1 cellular context compared by ENCODE assay signal in genomic region chr20:35702824-35703695, GRCh38.
TF ChIP-seq lines count a peak whose summit lies in the region.

No MANE protein-coding gene starts in this region.

TF ChIP-seq in HepG2, 621 proteins besides CTCF, POLR2A, EP300 and RAD21 (continued from another document and continues in another):
- TF ChIP-seq ZSCAN22 (CRISPR knock-in tag; IDR thresholded peaks at IDR 0.05) (no peak), AKAP8 (CRISPR knock-in tag; IDR thresholded peaks at IDR 0.05) (no peak), SALL1 (CRISPR knock-in tag; IDR thresholded peaks at IDR 0.05) (no peak), ZNF441 (CRISPR knock-in tag; IDR thresholded peaks at IDR 0.05; ENCODE audit: borderline replicate concordance) (no peak), REL (CRISPR knock-in tag; conservative IDR thresholded peaks at IDR 0.05) (no peak), TOPORS (CRISPR knock-in tag; IDR thresholded peaks at IDR 0.05) (no peak; the same call in 1 of the 2 replicates), ZNF674 (CRISPR knock-in tag; IDR thresholded peaks at IDR 0.05; ENCODE audit: low read depth) (no peak), TSC22D2 (CRISPR knock-in tag; IDR thresholded peaks at IDR 0.05; ENCODE audit: borderline replicate concordance) (no peak), ZNF773 (CRISPR knock-in tag; IDR thresholded peaks at IDR 0.05; ENCODE audit: borderline replicate concordance) (no peak), ZNF263 (CRISPR knock-in tag; IDR thresholded peaks at IDR 0.05) (no peak), ZSCAN12 (CRISPR knock-in tag; IDR thresholded peaks at IDR 0.05) (no peak), FOXO1 (CRISPR knock-in tag; IDR thresholded peaks at IDR 0.05) (no peak), ZNF629 (CRISPR knock-in tag; conservative IDR thresholded peaks at IDR 0.05) (no peak), PHB2 (IDR thresholded peaks at IDR 0.05; ENCODE audit: partially characterized antibody) (no peak), ZKSCAN8 (CRISPR knock-in tag; IDR thresholded peaks at IDR 0.05; ENCODE audit: borderline replicate concordance) (0 out of 2 replicates have a peak, but pooled peaks have one; percentile 22), ZNF17 (CRISPR knock-in tag; IDR thresholded peaks at IDR 0.05) (no peak), ZNF296 (CRISPR knock-in tag; conservative IDR thresholded peaks at IDR 0.05) (no peak), POLR2AphosphoS2 (IDR thresholded peaks at IDR 0.05; ENCODE audit: low read depth, low read length) (peak; percentile 95), ZNF280D (CRISPR knock-in tag; IDR thresholded peaks at IDR 0.05) (no peak), POLR2AphosphoS5 (IDR thresholded peaks at IDR 0.05; ENCODE audit: low read depth, low read length) (peak; percentile 50), NFKB2 (CRISPR knock-in tag; IDR thresholded peaks at IDR 0.05; ENCODE audit: borderline replicate concordance) (no peak), KLF9 (CRISPR knock-in tag; IDR thresholded peaks at IDR 0.05; ENCODE audit: low read depth) (no peak), ZNF788 (CRISPR knock-in tag; IDR thresholded peaks at IDR 0.05; ENCODE audit: borderline replicate concordance) (no peak), SSRP1 (CRISPR knock-in tag; IDR thresholded peaks at IDR 0.05) (no peak), NFKBIZ (CRISPR knock-in tag; IDR thresholded peaks at IDR 0.05) (no peak), PHF5A (CRISPR knock-in tag; IDR thresholded peaks at IDR 0.05; ENCODE audit: low read depth, unreplicated experiment) (peak; percentile 63), MZF1 (CRISPR knock-in tag; IDR thresholded peaks at IDR 0.05; ENCODE audit: borderline replicate concordance) (no peak), FOXP1 (IDR thresholded peaks at IDR 0.05) (no peak), FOXP1 (CRISPR knock-in tag; IDR thresholded peaks at IDR 0.05) (no peak), ZNF331 (CRISPR knock-in tag; IDR thresholded peaks at IDR 0.05) (no peak), SMAD3 (CRISPR knock-in tag; IDR thresholded peaks at IDR 0.05) (0 out of 2 replicates have a peak, but pooled peaks have one; percentile 2), ZNF44 (CRISPR knock-in tag; IDR thresholded peaks at IDR 0.05) (no peak), TBX3 (IDR thresholded peaks at IDR 0.05; ENCODE audit: borderline replicate concordance) (no peak), TGIF2 (CRISPR knock-in tag; IDR thresholded peaks at IDR 0.05) (no peak), YEATS2 (CRISPR knock-in tag; IDR thresholded peaks at IDR 0.05; ENCODE audit: borderline replicate concordance) (no peak), ZNF746 (CRISPR knock-in tag; IDR thresholded peaks at IDR 0.05) (no peak), ZNF775 (CRISPR knock-in tag; IDR thresholded peaks at IDR 0.05; ENCODE audit: borderline replicate concordance) (no peak), ZNF792 (CRISPR knock-in tag; IDR thresholded peaks at IDR 0.05) (no peak), BHLHE40 (IDR thresholded peaks at IDR 0.05; ENCODE audit: low read length) (peak; percentile 13; the same call in 1 of the 2 replicates), CCAR2 (optimal IDR thresholded peaks at IDR 0.05; ENCODE audit: low read depth, low read length) (no peak)
- TF ChIP-seq, protein P1, sequence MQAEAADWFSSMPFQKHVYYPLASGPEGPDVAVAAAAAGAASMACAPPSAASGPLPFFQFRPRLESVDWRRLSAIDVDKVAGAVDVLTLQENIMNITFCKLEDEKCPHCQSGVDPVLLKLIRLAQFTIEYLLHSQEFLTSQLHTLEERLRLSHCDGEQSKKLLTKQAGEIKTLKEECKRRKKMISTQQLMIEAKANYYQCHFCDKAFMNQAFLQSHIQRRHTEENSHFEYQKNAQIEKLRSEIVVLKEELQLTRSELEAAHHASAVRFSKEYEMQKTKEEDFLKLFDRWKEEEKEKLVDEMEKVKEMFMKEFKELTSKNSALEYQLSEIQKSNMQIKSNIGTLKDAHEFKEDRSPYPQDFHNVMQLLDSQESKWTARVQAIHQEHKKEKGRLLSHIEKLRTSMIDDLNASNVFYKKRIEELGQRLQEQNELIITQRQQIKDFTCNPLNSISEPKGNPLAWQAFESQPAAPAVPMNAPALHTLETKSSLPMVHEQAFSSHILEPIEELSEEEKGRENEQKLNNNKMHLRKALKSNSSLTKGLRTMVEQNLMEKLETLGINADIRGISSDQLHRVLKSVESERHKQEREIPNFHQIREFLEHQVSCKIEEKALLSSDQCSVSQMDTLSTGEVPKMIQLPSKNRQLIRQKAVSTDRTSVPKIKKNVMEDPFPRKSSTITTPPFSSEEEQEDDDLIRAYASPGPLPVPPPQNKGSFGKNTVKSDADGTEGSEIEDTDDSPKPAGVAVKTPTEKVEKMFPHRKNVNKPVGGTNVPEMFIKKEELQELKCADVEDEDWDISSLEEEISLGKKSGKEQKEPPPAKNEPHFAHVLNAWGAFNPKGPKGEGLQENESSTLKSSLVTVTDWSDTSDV (CRISPR knock-in tag; IDR thresholded peaks at IDR 0.05), result no peak
- TF ChIP-seq, protein P2, sequence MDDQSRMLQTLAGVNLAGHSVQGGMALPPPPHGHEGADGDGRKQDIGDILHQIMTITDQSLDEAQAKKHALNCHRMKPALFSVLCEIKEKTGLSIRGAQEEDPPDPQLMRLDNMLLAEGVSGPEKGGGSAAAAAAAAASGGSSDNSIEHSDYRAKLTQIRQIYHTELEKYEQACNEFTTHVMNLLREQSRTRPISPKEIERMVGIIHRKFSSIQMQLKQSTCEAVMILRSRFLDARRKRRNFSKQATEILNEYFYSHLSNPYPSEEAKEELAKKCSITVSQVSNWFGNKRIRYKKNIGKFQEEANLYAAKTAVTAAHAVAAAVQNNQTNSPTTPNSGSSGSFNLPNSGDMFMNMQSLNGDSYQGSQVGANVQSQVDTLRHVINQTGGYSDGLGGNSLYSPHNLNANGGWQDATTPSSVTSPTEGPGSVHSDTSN (CRISPR knock-in tag; IDR thresholded peaks at IDR 0.05; ENCODE audit: borderline replicate concordance), result no peak; the same call in 1 of the 2 replicates
- TF ChIP-seq, protein P3, sequence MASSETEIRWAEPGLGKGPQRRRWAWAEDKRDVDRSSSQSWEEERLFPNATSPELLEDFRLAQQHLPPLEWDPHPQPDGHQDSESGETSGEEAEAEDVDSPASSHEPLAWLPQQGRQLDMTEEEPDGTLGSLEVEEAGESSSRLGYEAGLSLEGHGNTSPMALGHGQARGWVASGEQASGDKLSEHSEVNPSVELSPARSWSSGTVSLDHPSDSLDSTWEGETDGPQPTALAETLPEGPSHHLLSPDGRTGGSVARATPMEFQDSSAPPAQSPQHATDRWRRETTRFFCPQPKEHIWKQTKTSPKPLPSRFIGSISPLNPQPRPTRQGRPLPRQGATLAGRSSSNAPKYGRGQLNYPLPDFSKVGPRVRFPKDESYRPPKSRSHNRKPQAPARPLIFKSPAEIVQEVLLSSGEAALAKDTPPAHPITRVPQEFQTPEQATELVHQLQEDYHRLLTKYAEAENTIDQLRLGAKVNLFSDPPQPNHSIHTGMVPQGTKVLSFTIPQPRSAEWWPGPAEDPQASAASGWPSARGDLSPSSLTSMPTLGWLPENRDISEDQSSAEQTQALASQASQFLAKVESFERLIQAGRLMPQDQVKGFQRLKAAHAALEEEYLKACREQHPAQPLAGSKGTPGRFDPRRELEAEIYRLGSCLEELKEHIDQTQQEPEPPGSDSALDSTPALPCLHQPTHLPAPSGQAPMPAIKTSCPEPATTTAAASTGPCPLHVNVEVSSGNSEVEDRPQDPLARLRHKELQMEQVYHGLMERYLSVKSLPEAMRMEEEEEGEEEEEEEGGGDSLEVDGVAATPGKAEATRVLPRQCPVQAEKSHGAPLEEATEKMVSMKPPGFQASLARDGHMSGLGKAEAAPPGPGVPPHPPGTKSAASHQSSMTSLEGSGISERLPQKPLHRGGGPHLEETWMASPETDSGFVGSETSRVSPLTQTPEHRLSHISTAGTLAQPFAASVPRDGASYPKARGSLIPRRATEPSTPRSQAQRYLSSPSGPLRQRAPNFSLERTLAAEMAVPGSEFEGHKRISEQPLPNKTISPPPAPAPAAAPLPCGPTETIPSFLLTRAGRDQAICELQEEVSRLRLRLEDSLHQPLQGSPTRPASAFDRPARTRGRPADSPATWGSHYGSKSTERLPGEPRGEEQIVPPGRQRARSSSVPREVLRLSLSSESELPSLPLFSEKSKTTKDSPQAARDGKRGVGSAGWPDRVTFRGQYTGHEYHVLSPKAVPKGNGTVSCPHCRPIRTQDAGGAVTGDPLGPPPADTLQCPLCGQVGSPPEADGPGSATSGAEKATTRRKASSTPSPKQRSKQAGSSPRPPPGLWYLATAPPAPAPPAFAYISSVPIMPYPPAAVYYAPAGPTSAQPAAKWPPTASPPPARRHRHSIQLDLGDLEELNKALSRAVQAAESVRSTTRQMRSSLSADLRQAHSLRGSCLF (CRISPR knock-in tag; IDR thresholded peaks at IDR 0.05; ENCODE audit: borderline replicate concordance), result no peak
- TF ChIP-seq, protein P4, sequence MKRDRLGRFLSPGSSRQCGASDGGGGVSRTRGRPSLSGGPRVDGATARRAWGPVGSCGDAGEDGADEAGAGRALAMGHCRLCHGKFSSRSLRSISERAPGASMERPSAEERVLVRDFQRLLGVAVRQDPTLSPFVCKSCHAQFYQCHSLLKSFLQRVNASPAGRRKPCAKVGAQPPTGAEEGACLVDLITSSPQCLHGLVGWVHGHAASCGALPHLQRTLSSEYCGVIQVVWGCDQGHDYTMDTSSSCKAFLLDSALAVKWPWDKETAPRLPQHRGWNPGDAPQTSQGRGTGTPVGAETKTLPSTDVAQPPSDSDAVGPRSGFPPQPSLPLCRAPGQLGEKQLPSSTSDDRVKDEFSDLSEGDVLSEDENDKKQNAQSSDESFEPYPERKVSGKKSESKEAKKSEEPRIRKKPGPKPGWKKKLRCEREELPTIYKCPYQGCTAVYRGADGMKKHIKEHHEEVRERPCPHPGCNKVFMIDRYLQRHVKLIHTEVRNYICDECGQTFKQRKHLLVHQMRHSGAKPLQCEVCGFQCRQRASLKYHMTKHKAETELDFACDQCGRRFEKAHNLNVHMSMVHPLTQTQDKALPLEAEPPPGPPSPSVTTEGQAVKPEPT (CRISPR knock-in tag; IDR thresholded peaks at IDR 0.05; ENCODE audit: low read depth), result no peak
- TF ChIP-seq, protein P5, sequence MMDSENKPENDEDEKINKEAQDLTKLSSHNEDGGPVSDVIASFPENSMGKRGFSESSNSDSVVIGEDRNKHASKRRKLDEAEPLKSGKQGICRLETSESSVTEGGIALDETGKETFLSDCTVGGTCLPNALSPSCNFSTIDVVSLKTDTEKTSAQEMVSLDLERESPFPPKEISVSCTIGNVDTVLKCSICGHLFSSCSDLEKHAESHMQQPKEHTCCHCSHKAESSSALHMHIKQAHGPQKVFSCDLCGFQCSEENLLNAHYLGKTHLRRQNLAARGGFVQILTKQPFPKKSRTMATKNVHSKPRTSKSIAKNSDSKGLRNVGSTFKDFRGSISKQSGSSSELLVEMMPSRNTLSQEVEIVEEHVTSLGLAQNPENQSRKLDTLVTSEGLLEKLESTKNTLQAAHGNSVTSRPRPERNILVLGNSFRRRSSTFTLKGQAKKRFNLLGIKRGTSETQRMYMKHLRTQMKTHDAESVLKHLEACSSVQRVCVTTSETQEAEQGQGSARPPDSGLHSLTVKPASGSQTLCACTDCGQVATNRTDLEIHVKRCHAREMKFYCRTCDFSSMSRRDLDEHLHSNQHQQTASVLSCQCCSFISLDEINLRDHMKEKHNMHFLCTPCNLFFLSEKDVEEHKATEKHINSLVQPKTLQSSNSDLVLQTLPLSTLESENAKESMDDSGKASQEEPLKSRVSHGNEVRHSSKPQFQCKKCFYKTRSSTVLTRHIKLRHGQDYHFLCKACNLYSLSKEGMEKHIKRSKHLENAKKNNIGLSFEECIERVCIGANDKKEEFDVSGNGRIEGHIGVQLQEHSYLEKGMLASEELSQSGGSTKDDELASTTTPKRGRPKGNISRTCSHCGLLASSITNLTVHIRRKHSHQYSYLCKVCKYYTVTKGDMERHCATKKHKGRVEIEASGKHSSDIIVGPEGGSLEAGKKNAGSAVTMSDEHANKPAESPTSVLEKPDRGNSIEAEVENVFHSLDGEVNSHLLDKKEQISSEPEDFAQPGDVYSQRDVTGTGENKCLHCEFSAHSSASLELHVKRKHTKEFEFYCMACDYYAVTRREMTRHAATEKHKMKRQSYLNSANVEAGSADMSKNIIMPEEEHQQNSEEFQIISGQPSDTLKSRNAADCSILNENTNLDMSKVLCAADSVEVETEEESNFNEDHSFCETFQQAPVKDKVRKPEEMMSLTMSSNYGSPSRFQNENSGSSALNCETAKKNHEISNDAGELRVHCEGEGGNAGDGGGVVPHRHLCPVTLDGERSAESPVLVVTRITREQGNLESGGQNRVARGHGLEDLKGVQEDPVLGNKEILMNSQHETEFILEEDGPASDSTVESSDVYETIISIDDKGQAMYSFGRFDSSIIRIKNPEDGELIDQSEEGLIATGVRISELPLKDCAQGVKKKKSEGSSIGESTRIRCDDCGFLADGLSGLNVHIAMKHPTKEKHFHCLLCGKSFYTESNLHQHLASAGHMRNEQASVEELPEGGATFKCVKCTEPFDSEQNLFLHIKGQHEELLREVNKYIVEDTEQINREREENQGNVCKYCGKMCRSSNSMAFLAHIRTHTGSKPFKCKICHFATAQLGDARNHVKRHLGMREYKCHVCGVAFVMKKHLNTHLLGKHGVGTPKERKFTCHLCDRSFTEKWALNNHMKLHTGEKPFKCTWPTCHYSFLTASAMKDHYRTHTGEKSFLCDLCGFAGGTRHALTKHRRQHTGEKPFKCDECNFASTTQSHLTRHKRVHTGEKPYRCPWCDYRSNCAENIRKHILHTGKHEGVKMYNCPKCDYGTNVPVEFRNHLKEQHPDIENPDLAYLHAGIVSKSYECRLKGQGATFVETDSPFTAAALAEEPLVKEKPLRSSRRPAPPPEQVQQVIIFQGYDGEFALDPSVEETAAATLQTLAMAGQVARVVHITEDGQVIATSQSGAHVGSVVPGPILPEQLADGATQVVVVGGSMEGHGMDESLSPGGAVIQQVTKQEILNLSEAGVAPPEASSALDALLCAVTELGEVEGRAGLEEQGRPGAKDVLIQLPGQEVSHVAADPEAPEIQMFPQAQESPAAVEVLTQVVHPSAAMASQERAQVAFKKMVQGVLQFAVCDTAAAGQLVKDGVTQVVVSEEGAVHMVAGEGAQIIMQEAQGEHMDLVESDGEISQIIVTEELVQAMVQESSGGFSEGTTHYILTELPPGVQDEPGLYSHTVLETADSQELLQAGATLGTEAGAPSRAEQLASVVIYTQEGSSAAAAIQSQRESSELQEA (CRISPR knock-in tag; IDR thresholded peaks at IDR 0.05; ENCODE audit: not compliant biosample characterization), result no peak
